Comparison of ENCODE assay signal across 9 cellular contexts in genomic region chr6:26240981-26241770, GRCh38.
A peak's percentile ranks its signal among the peaks of the same experiment; 100 is the strongest.
DNase-seq lines count a peak whose midpoint lies in the region; ATAC-seq and TF ChIP-seq lines count a peak whose summit lies in the region.
"Had no signal": no experiment of that assay in that cellular context is flagged by ENCODE, and none has a peak within 500 bp of the region (broad histone marks: within the 10 kb centered on the region; RNA-seq: fewer than 3 reads in every experiment).

No MANE protein-coding gene starts in this region.

- POLR2A ChIA-PET in GM10248 (lab: Yijun Ruan, JAX) = interaction anchor here (1.0 to 3.0 kb wide), 3 partner anchors 10 to 25 kb away, joined by 8 to 14 read pairs (median 8); a partner anchor contains a TSS

- H3K4me1 ChIP-seq in iPS-15b (ENCODE audit: control insufficient read depth, insufficient read depth, low read length) = peaks cover 5% of the 10 kb centered on the region

- peaks cover 11 to 16% of the 10 kb centered on the region in 2 donors for H3K36me3 Mint-ChIP-seq in activated naive CD4-positive, alpha-beta T cell treated with anti-CD3 and anti-CD28 coated beads, Interleukin-2, amount 50 U/mL, for 72 hours

- H3K9me3 Mint-ChIP-seq in activated naive CD4-positive, alpha-beta T cell treated with anti-CD3 and anti-CD28 coated beads, Interleukin-2, amount 50 U/mL, for 72 hours = peaks cover 0 to 5% of the 10 kb centered on the region in 2 donors

- H3K36me3 ChIP-seq in iPS-15b (ENCODE audit: control insufficient read depth, insufficient read depth, low read length) = no peaks in the 10 kb centered on the region

- H3K4me3 ChIP-seq in iPS-15b (ENCODE audit: low read depth, low read length) = peak overlapping the region; percentile 74

- CTCF ChIA-PET in GM10248 (lab: Yijun Ruan, JAX) = interaction anchor here (1.1 to 4.1 kb wide), 2 partner anchors 9 to 26 kb away, joined by 3 to 18 read pairs; a partner anchor contains a TSS

- peak overlapping the region; percentile 97 to 100 for H3K27ac Mint-ChIP-seq in activated naive CD4-positive, alpha-beta T cell treated with anti-CD3 and anti-CD28 coated beads, Interleukin-2, amount 50 U/mL, for 72 hours
- H3K27ac Mint-ChIP-seq: nephron had no signal

- H3K9ac ChIP-seq in iPS-15b (ENCODE audit: low read depth, low read length) = peak overlapping the region; percentile 96

- H3K9me3 ChIP-seq in iPS-15b (ENCODE audit: control insufficient read depth, insufficient read depth, low read length) = no peaks in the 10 kb centered on the region

- DNase-seq in EH (ENCODE audit: low read depth) (peak; percentile 75), HPDE6-E6E7 (ENCODE audit: extremely low spot score) (no peak), GM10248 (ENCODE audit: extremely low spot score) (no peak)
- DNase-seq in activated naive CD4-positive, alpha-beta T cell treated with anti-CD3 and anti-CD28 coated beads, Interleukin-2, amount 50 U/mL, for 72 hours (ENCODE audit: low spot score in 2 of 2) = peak; percentile 65 to 86
- peak; percentile 46 to 56 for DNase-seq in stimulated activated CD8-positive, alpha-beta memory T cell treated with anti-CD3 and anti-CD28 coated beads, Interleukin-15, amount 100 ng/mL, for 4 hours (ENCODE audit: low read depth in 2 of 2)

- peak; percentile 9 for ATAC-seq in HG03565 (IDR thresholded peaks at IDR 0.05; ENCODE audit: unreplicated experiment)
- ATAC-seq in activated naive CD4-positive, alpha-beta T cell treated with anti-CD3 and anti-CD28 coated beads, Interleukin-2, amount 50 U/mL, for 72 hours = peak; percentile 51 to 72
- ATAC-seq in GM21515 (IDR thresholded peaks at IDR 0.05; ENCODE audit: unreplicated experiment) = no peak

- H3K27me3 ChIP-seq in iPS-15b (ENCODE audit: control insufficient read depth, insufficient read depth, low read length) = no peaks in the 10 kb centered on the region

- TF ChIP-seq CTCF in GM10248 (IDR thresholded peaks at IDR 0.05; ENCODE audit: control extremely low read depth, extremely low read depth, low read depth, missing control alignments) = no peak

Comparison
In these comparisons a context has a peak if more than half of its experiments do, and no peak if none do; other contexts are left out.
1. DNase-seq: peak in EH (single experiment), activated naive CD4-positive, alpha-beta T cell treated with anti-CD3 and anti-CD28 coated beads, Interleukin-2, amount 50 U/mL, for 72 hours (2 of 2) and stimulated activated CD8-positive, alpha-beta memory T cell treated with anti-CD3 and anti-CD28 coated beads, Interleukin-15, amount 100 ng/mL, for 4 hours (2 of 2); none in HPDE6-E6E7 (single experiment) and GM10248 (single experiment).